28 cellular contexts compared by ENCODE assay signal in genomic region chr2:76633522-76633921, GRCh38.
"Had no signal": no experiment of that assay in that cellular context is flagged by ENCODE, and none has a peak within 500 bp of the region (broad histone marks: within the 10 kb centered on the region; RNA-seq: fewer than 3 reads in every experiment).

No MANE protein-coding gene starts in this region.

- H3K36me3 ChIP-seq: stomach, suprapubic skin, thoracic aorta, thyroid gland, tibial artery, tibial nerve, transverse colon, upper lobe of left lung, upper lobe of right lung, uterus, vagina had no signal

- H3K4me1 Mint-ChIP-seq: stimulated activated effector memory CD8-positive, alpha-beta T cell treated with anti-CD3 and anti-CD28 coated beads, Interleukin-12 subunit alpha, Interleukin-12 subunit beta, amount 100 ng/mL, for 72 hours; stimulated activated memory B cell treated with anti-CD40 and anti-IgM and Interleukin-4, amounts not matched to agents 10 μg/mL and 1 μg/mL and 100 μg/mL, for 72 hours; stimulated activated naive B cell treated with anti-CD40 and anti-IgM and Interleukin-4, amounts not matched to agents 10 μg/mL and 1 μg/mL and 100 μg/mL, for 72 hours; stimulated activated naive CD8-positive, alpha-beta T cell treated with anti-CD3 and anti-CD28 coated beads, Interleukin-15, amount 100 ng/mL, for 72 hours had no signal

- DNase-seq: stimulated activated CD4-positive, alpha-beta T cell treated with anti-CD3 and anti-CD28 coated beads, Interleukin-2, amount 100 ng/mL, for 48 hours; stimulated activated CD4-positive, alpha-beta T cell treated with anti-CD3 and anti-CD28 coated beads, Interleukin-4, amount 100 ng/mL, for 1 hour; stimulated activated CD4-positive, alpha-beta T cell treated with anti-CD3 and anti-CD28 coated beads, Interleukin-4, amount 100 ng/mL, for 24 hours; stimulated activated CD4-positive, alpha-beta T cell treated with anti-CD3 and anti-CD28 coated beads, Interleukin-4, amount 100 ng/mL, for 4 hours; stimulated activated CD8-positive, alpha-beta memory T cell treated with anti-CD3 and anti-CD28 coated beads, Interleukin-4, amount 100 ng/mL, for 48 hours; stimulated activated naive B cell treated with anti-CD40 and anti-IgM and Interleukin-4, amounts not matched to agents 10 μg/mL and 1 μg/mL and 100 μg/mL, for 72 hours; stimulated activated naive CD4-positive, alpha-beta T cell; stimulated activated naive CD4-positive, alpha-beta T cell treated with Interleukin-2 at 50 U/mL for 16 hours; stimulated activated naive CD8-positive, alpha-beta T cell treated with anti-CD3 and anti-CD28 coated beads, Interleukin-15, amount 100 ng/mL, for 72 hours; stimulated activated naive CD8-positive, alpha-beta T cell treated with anti-CD3 and anti-CD28 coated beads, Interleukin-15, Interleukin-2, amounts not matched to agents 100 U/mL and 50 U/mL, for 24 hours; stomach; substantia nigra; testis; thyroid gland; tibial artery; transverse colon; trophoblast cell; upper lobe of left lung; upper lobe of right lung; uterus had no signal

- H3K27ac ChIP-seq: stomach, suprapubic skin, testis, thoracic aorta, thyroid gland, tibial artery, tibial nerve, transverse colon, upper lobe of left lung, upper lobe of right lung, uterus, vagina had no signal

- H3K4me1 ChIP-seq: stomach, suprapubic skin, testis, thyroid gland, tibial artery, tibial nerve, transverse colon, upper lobe of left lung, upper lobe of right lung, uterus, vagina had no signal

- ATAC-seq: stimulated activated effector memory CD8-positive, alpha-beta T cell treated with anti-CD3 and anti-CD28 coated beads, Interleukin-12 subunit alpha, Interleukin-12 subunit beta, amount 100 ng/mL, for 72 hours; stimulated activated memory B cell treated with anti-CD40 and anti-IgM and Interleukin-4, amounts not matched to agents 10 μg/mL and 1 μg/mL and 100 μg/mL, for 72 hours; stimulated activated naive B cell treated with anti-CD40 and anti-IgM and Interleukin-4, amounts not matched to agents 10 μg/mL and 1 μg/mL and 100 μg/mL, for 72 hours; stimulated activated naive CD8-positive, alpha-beta T cell treated with anti-CD3 and anti-CD28 coated beads, Interleukin-15, amount 100 ng/mL, for 72 hours; stimulated activated naive CD8-positive, alpha-beta T cell treated with anti-CD3 and anti-CD28 coated beads, Interleukin-15, Interleukin-2, amounts not matched to agents 100 U/mL and 50 U/mL, for 24 hours; upper lobe of right lung had no signal

- H3K27me3 Mint-ChIP-seq: stimulated activated memory B cell treated with anti-CD40 and anti-IgM and Interleukin-4, amounts not matched to agents 10 μg/mL and 1 μg/mL and 100 μg/mL, for 72 hours; stimulated activated naive B cell treated with anti-CD40 and anti-IgM and Interleukin-4, amounts not matched to agents 10 μg/mL and 1 μg/mL and 100 μg/mL, for 72 hours; stimulated activated naive CD8-positive, alpha-beta T cell treated with anti-CD3 and anti-CD28 coated beads, Interleukin-15, amount 100 ng/mL, for 72 hours; stimulated activated naive CD8-positive, alpha-beta T cell treated with anti-CD3 and anti-CD28 coated beads, Interleukin-15, Interleukin-2, amounts not matched to agents 100 ng/mL and 50 ng/mL, for 24 hours; type B pancreatic cell had no signal

- H3K4me3 Mint-ChIP-seq: stimulated activated effector memory CD8-positive, alpha-beta T cell treated with anti-CD3 and anti-CD28 coated beads, Interleukin-12 subunit alpha, Interleukin-12 subunit beta, amount 100 ng/mL, for 72 hours; stimulated activated memory B cell treated with anti-CD40 and anti-IgM and Interleukin-4, amounts not matched to agents 10 μg/mL and 1 μg/mL and 100 μg/mL, for 72 hours; stimulated activated naive B cell treated with anti-CD40 and anti-IgM and Interleukin-4, amounts not matched to agents 10 μg/mL and 1 μg/mL and 100 μg/mL, for 72 hours; stimulated activated naive CD8-positive, alpha-beta T cell treated with anti-CD3 and anti-CD28 coated beads, Interleukin-15, amount 100 ng/mL, for 72 hours; stimulated activated naive CD8-positive, alpha-beta T cell treated with anti-CD3 and anti-CD28 coated beads, Interleukin-15, Interleukin-2, amounts not matched to agents 100 ng/mL and 50 ng/mL, for 24 hours; type B pancreatic cell had no signal

- H3K27ac Mint-ChIP-seq: stimulated activated effector memory CD8-positive, alpha-beta T cell treated with anti-CD3 and anti-CD28 coated beads, Interleukin-12 subunit alpha, Interleukin-12 subunit beta, amount 100 ng/mL, for 72 hours; stimulated activated memory B cell treated with anti-CD40 and anti-IgM and Interleukin-4, amounts not matched to agents 10 μg/mL and 1 μg/mL and 100 μg/mL, for 72 hours; stimulated activated naive B cell treated with anti-CD40 and anti-IgM and Interleukin-4, amounts not matched to agents 10 μg/mL and 1 μg/mL and 100 μg/mL, for 72 hours; stimulated activated naive CD8-positive, alpha-beta T cell treated with anti-CD3 and anti-CD28 coated beads, Interleukin-15, amount 100 ng/mL, for 72 hours; stimulated activated naive CD8-positive, alpha-beta T cell treated with anti-CD3 and anti-CD28 coated beads, Interleukin-15, Interleukin-2, amounts not matched to agents 100 ng/mL and 50 ng/mL, for 24 hours; type B pancreatic cell had no signal

- H3K36me3 Mint-ChIP-seq: stimulated activated effector memory CD8-positive, alpha-beta T cell treated with anti-CD3 and anti-CD28 coated beads, Interleukin-12 subunit alpha, Interleukin-12 subunit beta, amount 100 ng/mL, for 72 hours; stimulated activated memory B cell treated with anti-CD40 and anti-IgM and Interleukin-4, amounts not matched to agents 10 μg/mL and 1 μg/mL and 100 μg/mL, for 72 hours; stimulated activated naive B cell treated with anti-CD40 and anti-IgM and Interleukin-4, amounts not matched to agents 10 μg/mL and 1 μg/mL and 100 μg/mL, for 72 hours; type B pancreatic cell had no signal

- H3K4me3 ChIP-seq: stomach, suprapubic skin, testis, thoracic aorta, thyroid gland, tibial artery, tibial nerve, transverse colon, upper lobe of left lung, upper lobe of right lung, uterus, vagina had no signal

- H3K27me3 ChIP-seq: stomach, suprapubic skin, testis, thyroid gland, tibial artery, tibial nerve, transverse colon, upper lobe of left lung, upper lobe of right lung, uterus, vagina had no signal

- H3K9me3 ChIP-seq: testis, thoracic aorta, thyroid gland, tibial artery, transverse colon, upper lobe of left lung, upper lobe of right lung, uterus, vagina had no signal
